Comparison of ENCODE assay signal across 8 cellular contexts in the genomic region with DNA sequence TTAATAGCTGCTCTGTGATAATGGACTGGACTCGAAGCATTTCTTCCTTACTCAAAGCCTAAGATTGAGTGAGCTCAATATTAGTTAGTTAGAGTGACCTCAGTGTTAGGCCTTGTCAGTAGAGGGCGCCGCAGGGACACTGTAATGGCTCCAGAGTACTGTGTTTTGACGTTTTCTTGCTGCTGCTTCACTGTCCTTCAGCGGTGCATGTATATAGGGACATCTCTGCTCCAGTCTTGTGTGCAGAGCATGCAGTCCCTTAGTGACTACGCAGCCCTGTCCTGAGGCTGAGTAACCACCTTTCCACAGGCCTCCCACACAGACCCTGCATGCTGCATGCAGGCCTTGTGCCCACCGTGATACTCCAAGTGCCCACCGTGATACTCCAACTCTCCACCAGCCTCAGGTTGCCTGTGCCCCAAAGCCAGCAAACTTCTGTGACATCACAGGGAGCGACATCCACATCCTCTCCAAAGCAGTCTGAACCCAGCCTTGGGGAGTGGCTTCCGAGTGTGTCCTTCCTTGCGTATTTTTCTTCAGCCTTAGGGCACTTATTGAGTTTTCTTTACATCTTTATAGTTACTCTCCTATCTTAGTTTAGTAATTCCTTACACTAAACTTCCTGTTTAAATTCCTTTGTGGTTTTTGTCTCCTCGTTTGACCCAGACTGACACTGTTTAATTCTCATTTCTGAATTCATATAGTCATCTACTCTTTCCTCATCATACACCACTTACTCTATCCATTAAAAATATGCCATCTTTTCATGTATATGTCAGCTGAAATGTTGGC.
DNase-seq lines count a peak whose midpoint lies in the region; ATAC-seq and TF ChIP-seq lines count a peak whose summit lies in the region.

No MANE protein-coding gene starts in this region.

- no peaks in the 10 kb centered on the region for H3K27me3 Mint-ChIP-seq in osteocyte (ENCODE audit: unreplicated experiment)

- H3K4me3 ChIP-seq in A673 (ENCODE audit: low read depth, low read length, poor library complexity, severe bottlenecking) (no peak overlapping the region), HUES48 (ENCODE audit: low read depth, low read length) (no peak overlapping the region), foreskin fibroblast (ENCODE audit: low read depth in 1 of 2, low read length in 2 of 2) (no peak overlapping the region)

- peak overlapping the region; percentile 68 for H3K27ac Mint-ChIP-seq in osteocyte (ENCODE audit: unreplicated experiment)

- H3K27ac ChIP-seq in A673 (ENCODE audit: low read depth, low read length, poor library complexity, severe bottlenecking) (no peak overlapping the region), HUES48 (ENCODE audit: low read depth, low read length) (peak overlapping the region; percentile 19)

- POLR2A ChIA-PET in A673 (lab: Charles Lee; ENCODE audit: low non-redundant PET), result interaction anchor here (0.6 kb wide), 1 partner anchor 34 kb away, joined by 4 read pairs; no protein-coding TSS in a partner anchor

- TF ChIP-seq CTCF in A673 (conservative IDR thresholded peaks at IDR 0.05; ENCODE audit: low read depth, low read length) (peak; percentile 84), foreskin fibroblast (IDR thresholded peaks at IDR 0.05; ENCODE audit: low read depth, low read length) (peak; percentile 73), osteocyte (IDR thresholded peaks at IDR 0.05) (peak; percentile 67)

- no peaks in the 10 kb centered on the region for H3K9me3 Mint-ChIP-seq in osteocyte (ENCODE audit: unreplicated experiment)

- peaks cover 5% of the 10 kb centered on the region for H3K36me3 Mint-ChIP-seq in osteocyte (ENCODE audit: unreplicated experiment)

- no peaks in the 10 kb centered on the region for H3K36me3 ChIP-seq in A673 (ENCODE audit: insufficient read depth, low read length, poor library complexity, severe bottlenecking)
- H3K36me3 ChIP-seq in HUES48 (ENCODE audit: control insufficient read depth, insufficient read depth, low read length), result no peaks in the 10 kb centered on the region

- H3K9ac ChIP-seq in HUES48 (ENCODE audit: low read depth, low read length), result no peak overlapping the region

- H3K4me1 ChIP-seq in A673 (ENCODE audit: insufficient read depth, low read length, poor library complexity, severe bottlenecking), result no peaks in the 10 kb centered on the region
- H3K4me1 ChIP-seq in HUES48 (ENCODE audit: control insufficient read depth, insufficient read depth, low read length), result peaks cover 39% of the 10 kb centered on the region

- H3K9me3 ChIP-seq in A673 (ENCODE audit: low read depth, low read length, poor library complexity, severe bottlenecking) (no peaks in the 10 kb centered on the region), HUES48 (ENCODE audit: control insufficient read depth, insufficient read depth, low read length) (no peaks in the 10 kb centered on the region)

- no peak overlapping the region for H3K4me3 Mint-ChIP-seq in osteocyte (ENCODE audit: unreplicated experiment)

- H3K27me3 ChIP-seq in A673 (replicated peaks; ENCODE audit: insufficient read depth, low read depth, low read length, poor library complexity) (peaks cover 50% of the 10 kb centered on the region), HUES48 (ENCODE audit: control insufficient read depth, insufficient read depth, low read length) (no peaks in the 10 kb centered on the region)

- DNase-seq in A673 (ENCODE audit: low spot score), result peak; percentile 63
- DNase-seq in NOMO-1 treated with dmso at 0.1 percent for 144 hours (lab: John Stamatoyannopoulos, UW; ENCODE audit: unreplicated experiment), result peak; percentile 41
- DNase-seq in activated CD8-positive, alpha-beta memory T cell treated with anti-CD3 and anti-CD28 coated beads, Interleukin-2, amount 50 U/mL, for 48 hours, result peak; percentile 82
- peak; percentile 56 to 82 for DNase-seq in foreskin fibroblast
- DNase-seq in osteocyte (ENCODE audit: extremely low spot score, unreplicated experiment), result no peak

- intact Hi-C loops in A673 (cut with micrococcal nuclease; ENCODE audit: unreplicated experiment), result no loop called here

- H3K4me1 Mint-ChIP-seq in osteocyte (ENCODE audit: unreplicated experiment), result peaks cover 57% of the 10 kb centered on the region

- CTCF ChIA-PET in A673 (lab: Charles Lee), result interaction anchor here (0.6 to 1.9 kb wide), 9 partner anchors 9 to 866 kb away, joined by 3 to 14 read pairs (median 5); no protein-coding TSS in a partner anchor

- no TSS peak for BruUV-seq in A673 (replicated peaks; lab: Mats Ljungman, UMichigan)

- ATAC-seq in GM18502 (IDR thresholded peaks at IDR 0.05; ENCODE audit: poor library complexity, unreplicated experiment) (peak; percentile 50), HG02678 (IDR thresholded peaks at IDR 0.05; ENCODE audit: unreplicated experiment) (no peak)
